ENCODE assay signal across 8 cellular contexts in genomic region chr16:29264080-29264827, GRCh38.
A peak's percentile ranks its signal among the peaks of the same experiment; 100 is the strongest.
DNase-seq lines count a peak whose midpoint lies in the region; ATAC-seq and TF ChIP-seq lines count a peak whose summit lies in the region.
"Not testable (repeated sequence)": the region's sequence is repeated elsewhere in the genome, so short reads cannot be mapped to it uniquely, and the experiment has no call there.

No MANE protein-coding gene starts in this region.

- H2AFZ ChIP-seq in ACC112 (ENCODE audit: low read length, unreplicated experiment); mesenchymal stem cell (ENCODE audit: low read depth, low read length): not testable (repeated sequence)

- H3K27me3 Mint-ChIP-seq in IgD-negative memory B cell; activated naive CD8-positive, alpha-beta T cell treated with anti-CD3 and anti-CD28 coated beads for 36 hours; chondrocyte (ENCODE audit: low read depth): not testable (repeated sequence)

- H3K4me1 ChIP-seq in ACC112 (ENCODE audit: control insufficient read depth, insufficient read depth, low read length, unreplicated experiment), result peaks cover 51% of the 10 kb centered on the region
- peaks cover 0 to 75% (median 33%) of the 10 kb centered on the region in 12 donors for H3K4me1 ChIP-seq in heart left ventricle
- peaks cover 30% of the 10 kb centered on the region for H3K4me1 ChIP-seq in mesenchymal stem cell (ENCODE audit: control insufficient read depth, insufficient read depth, low read depth, low read length)
- peaks cover 37% of the 10 kb centered on the region for H3K4me1 ChIP-seq in ovary (ENCODE audit: insufficient read depth)
- peaks cover 21 to 43% (median 33%) of the 10 kb centered on the region in 4 donors for H3K4me1 ChIP-seq in stomach

- not testable (repeated sequence) for H3K36me3 Mint-ChIP-seq in IgD-negative memory B cell; activated naive CD8-positive, alpha-beta T cell treated with anti-CD3 and anti-CD28 coated beads for 36 hours; chondrocyte (ENCODE audit: low read depth)

- H2BK120ac ChIP-seq in mesenchymal stem cell (ENCODE audit: low read depth, low read length), result peak overlapping the region; percentile 85

- peak overlapping the region; percentile 63 for H3K9ac ChIP-seq in mesenchymal stem cell (ENCODE audit: low read length)

- WGBS in heart left ventricle, 4 donors, result 59 to 63% (median 61%) methylated on average over 6 to 10 of the region's 10 CpGs
- 77% methylated on average over 8 of the region's 10 CpGs for WGBS in mesenchymal stem cell
- 63 to 71% (median 69%) methylated on average over 10 of the region's 10 CpGs for WGBS in ovary, 3 donors
- WGBS in stomach, 5 donors, result 51 to 69% (median 62%) methylated on average over 7 to 10 of the region's 10 CpGs

- peak overlapping the region in 1 of 2 experiments; percentile 39 for H3K14ac ChIP-seq in mesenchymal stem cell (ENCODE audit: low read length in 2 of 2)

- not testable (repeated sequence) for H3K9me3 Mint-ChIP-seq in IgD-negative memory B cell; activated naive CD8-positive, alpha-beta T cell treated with anti-CD3 and anti-CD28 coated beads for 36 hours; chondrocyte (ENCODE audit: low read depth)

- ATAC-seq in heart left ventricle, result not testable (repeated sequence)

- H3K4me3 Mint-ChIP-seq in IgD-negative memory B cell; activated naive CD8-positive, alpha-beta T cell treated with anti-CD3 and anti-CD28 coated beads for 36 hours; chondrocyte (ENCODE audit: unreplicated experiment): not testable (repeated sequence)

- not testable (repeated sequence) for H3K79me2 ChIP-seq in ACC112 (ENCODE audit: control insufficient read depth, insufficient read depth, low read length, unreplicated experiment)

- H3K27ac ChIP-seq in ACC112 (ENCODE audit: low read depth, low read length) (peak overlapping the region; percentile 96), heart left ventricle (peak overlapping the region; percentile 33 to 92 (median 80)), mesenchymal stem cell (ENCODE audit: low read length, poor library complexity, severe bottlenecking) (peak overlapping the region; percentile 72), ovary (peak overlapping the region; percentile 74 to 75), stomach (peak overlapping the region; percentile 69 to 84 (median 76))

- H3K36me3 ChIP-seq in ACC112 (ENCODE audit: insufficient read depth, low read length); heart left ventricle; mesenchymal stem cell (ENCODE audit: control insufficient read depth in 1 of 2, insufficient read depth in 2 of 2, low read depth in 1 of 2, low read length in 2 of 2); ovary; stomach: not testable (repeated sequence)

- intact Hi-C loops in heart left ventricle (cut with DNase I); ovary (cut with DNase I); stomach (cut with DNase I; ENCODE audit: low total_unique reads): not testable (repeated sequence)

- H3K27me3 ChIP-seq in ACC112 (ENCODE audit: insufficient read depth, low read length); heart left ventricle; mesenchymal stem cell (ENCODE audit: control insufficient read depth in 1 of 2, insufficient read depth in 1 of 2, low read length in 2 of 2); ovary; stomach: not testable (repeated sequence)

- H3K27ac Mint-ChIP-seq in IgD-negative memory B cell (peak overlapping the region in 2 of 3 donors; percentile 65 to 76), chondrocyte (ENCODE audit: unreplicated experiment) (peak overlapping the region; percentile 96)
- H3K27ac Mint-ChIP-seq in activated naive CD8-positive, alpha-beta T cell treated with anti-CD3 and anti-CD28 coated beads for 36 hours, result peak overlapping the region; percentile 16

- peak overlapping the region; percentile 52 to 87 for H3K18ac ChIP-seq in mesenchymal stem cell (ENCODE audit: low read depth in 1 of 2, low read length in 2 of 2)

- not testable (repeated sequence) for H2BK15ac ChIP-seq in mesenchymal stem cell (ENCODE audit: low read depth, poor library complexity, severe bottlenecking)

- H3K4ac ChIP-seq in mesenchymal stem cell (ENCODE audit: low read depth in 1 of 2, low read length in 2 of 2), result peak overlapping the region; percentile 13 to 79

- H3K23ac ChIP-seq in mesenchymal stem cell (ENCODE audit: low read length in 2 of 2), result not testable (repeated sequence)

- H4K91ac ChIP-seq in mesenchymal stem cell (ENCODE audit: low read length), result peak overlapping the region; percentile 63

- not testable (repeated sequence) for H3K9me3 ChIP-seq in heart left ventricle; mesenchymal stem cell (ENCODE audit: control insufficient read depth, low read length); ovary; stomach

- TF ChIP-seq POLR2A in heart left ventricle (IDR thresholded peaks at IDR 0.05); ovary (IDR thresholded peaks at IDR 0.05); stomach (IDR thresholded peaks at IDR 0.05): not testable (repeated sequence)

- H3K4me1 Mint-ChIP-seq in IgD-negative memory B cell; activated naive CD8-positive, alpha-beta T cell treated with anti-CD3 and anti-CD28 coated beads for 36 hours: not testable (repeated sequence)
- H3K4me1 Mint-ChIP-seq in chondrocyte (ENCODE audit: low read depth), result peaks cover 62% of the 10 kb centered on the region

- H3K4me2 ChIP-seq in mesenchymal stem cell (ENCODE audit: low read length, poor library complexity, severe bottlenecking), result not testable (repeated sequence)

- H2AK5ac ChIP-seq in mesenchymal stem cell (ENCODE audit: low read length, severe bottlenecking), result peak overlapping the region; percentile 56

- peak overlapping the region; percentile 60 for H4K8ac ChIP-seq in mesenchymal stem cell (ENCODE audit: low read length)

- not testable (repeated sequence) for H3K79me1 ChIP-seq in mesenchymal stem cell (replicated peaks; ENCODE audit: low read length, poor library complexity, severe bottlenecking)

- not testable (repeated sequence) for H2BK5ac ChIP-seq in mesenchymal stem cell (ENCODE audit: low read depth, low read length, poor library complexity, severe bottlenecking)

- DNase-seq in activated naive CD8-positive, alpha-beta T cell treated with anti-CD3 and anti-CD28 coated beads for 36 hours; chondrocyte (ENCODE audit: low spot score); heart left ventricle; mesenchymal stem cell; ovary; stomach: not testable (repeated sequence)

- not testable (repeated sequence) for TF ChIP-seq EP300 in ovary (IDR thresholded peaks at IDR 0.05); stomach (IDR thresholded peaks at IDR 0.05)

- peak overlapping the region; percentile 2 to 86 for H2BK12ac ChIP-seq in mesenchymal stem cell (ENCODE audit: low read length in 2 of 2)

- TF ChIP-seq CTCF in chondrocyte (IDR thresholded peaks at IDR 0.05); heart left ventricle (IDR thresholded peaks at IDR 0.05); ovary (IDR thresholded peaks at IDR 0.05); stomach (IDR thresholded peaks at IDR 0.05): not testable (repeated sequence)

- H3K4me3 ChIP-seq in ACC112 (ENCODE audit: low read depth, low read length); heart left ventricle; mesenchymal stem cell (ENCODE audit: insufficient read depth in 1 of 2, low read depth in 1 of 2, low read length in 2 of 2); ovary; stomach: not testable (repeated sequence)

Comparison
In these comparisons a context has a peak if more than half of its experiments do, and no peak if none do; other contexts are left out.
1. H3K27ac Mint-ChIP-seq: peak in every context shown above with its lines; median percentile 96 in chondrocyte; 70 in IgD-negative memory B cell; 16 in activated naive CD8-positive, alpha-beta T cell treated with anti-CD3 and anti-CD28 coated beads for 36 hours.